18 cellular contexts compared by ENCODE assay signal in genomic region chr13:70424928-70425327, GRCh38.
A peak's percentile ranks its signal among the peaks of the same experiment; 100 is the strongest.
DNase-seq lines count a peak whose midpoint lies in the region; ATAC-seq, FAIRE-seq and TF ChIP-seq lines count a peak whose summit lies in the region.
"Had no signal": no experiment of that assay in that cellular context is flagged by ENCODE, and none has a peak within 500 bp of the region (broad histone marks: within the 10 kb centered on the region; RNA-seq: fewer than 3 reads in every experiment).

No MANE protein-coding gene starts in this region.

- no peaks in the 10 kb centered on the region for H3K9me3 ChIP-seq in hepatocyte (ENCODE audit: low read depth)
- H3K9me3 ChIP-seq: SK-N-SH had no signal

- H3K4me1 ChIP-seq in hepatocyte (ENCODE audit: insufficient read depth): no peaks in the 10 kb centered on the region

- ATAC-seq in GM18907 (IDR thresholded peaks at IDR 0.05; ENCODE audit: unreplicated experiment) (no peak), GM18498 (IDR thresholded peaks at IDR 0.05; ENCODE audit: unreplicated experiment) (no peak)
- ATAC-seq: Panc1 had no signal

- H3K79me2 ChIP-seq in hepatocyte: no peaks in the 10 kb centered on the region

- H4K20me1 ChIP-seq in hepatocyte (ENCODE audit: insufficient read depth, poor library complexity, severe bottlenecking): no peaks in the 10 kb centered on the region

- no peak overlapping the region for H3K4me3 ChIP-seq in hepatocyte

- H3K9me2 ChIP-seq in hepatocyte (replicated peaks; ENCODE audit: insufficient read depth): peaks cover 3% of the 10 kb centered on the region
- H3K9me2 ChIP-seq: SK-N-SH had no signal

- TF ChIP-seq CTCF in hepatocyte (IDR thresholded peaks at IDR 0.05; ENCODE audit: poor library complexity): no peak

- peak; percentile 4 for DNase-seq in NCI-H2227 treated with DMSO at 0.1 percent for 48 hours (lab: John Stamatoyannopoulos, UW)
- no peak for DNase-seq in NCI-H2227 (lab: John Stamatoyannopoulos, UW; ENCODE audit: unreplicated experiment)
- peak; percentile 10 for DNase-seq in NCI-H69 (lab: John Stamatoyannopoulos, UW)
- no peak for DNase-seq in hepatocyte (ENCODE audit: low spot score)
- no peak for DNase-seq in RCC 7860 (ENCODE audit: low spot score)
- no peak for DNase-seq in DMS79 (lab: John Stamatoyannopoulos, UW)
- DNase-seq: Karpas-422, NCI-H1417, NCI-H2029 treated with DMSO at 0.1 percent for 48 hours, Right ventricle myocardium superior, SK-N-SH had no signal

- FAIRE-seq in RCC 7860 (lab: Jason Lieb, UNC): no peak
- FAIRE-seq: A204.1, GM12891, H54 had no signal

- no peaks in the 10 kb centered on the region for H3K36me3 ChIP-seq in hepatocyte (replicated peaks; ENCODE audit: insufficient read depth, low read depth)

- H2AFZ ChIP-seq in hepatocyte: peak overlapping the region; percentile 58

- H3K4me2 ChIP-seq in hepatocyte: peak overlapping the region; percentile 27
- H3K4me2 ChIP-seq: SK-N-SH had no signal

- H3K27me3 ChIP-seq in hepatocyte: no peaks in the 10 kb centered on the region

- H3K27ac ChIP-seq in hepatocyte: peak overlapping the region; percentile 59
- H3K27ac ChIP-seq: C4-2B had no signal

Comparison
In these comparisons a context has a peak if more than half of its experiments do, and no peak if none do; other contexts are left out.
1. DNase-seq: peak in NCI-H2227 treated with DMSO at 0.1 percent for 48 hours (single experiment) and NCI-H69 (single experiment); none in NCI-H2227 (single experiment), hepatocyte (single experiment), RCC 7860 (single experiment) and DMS79 (single experiment).